In the genomic region with DNA sequence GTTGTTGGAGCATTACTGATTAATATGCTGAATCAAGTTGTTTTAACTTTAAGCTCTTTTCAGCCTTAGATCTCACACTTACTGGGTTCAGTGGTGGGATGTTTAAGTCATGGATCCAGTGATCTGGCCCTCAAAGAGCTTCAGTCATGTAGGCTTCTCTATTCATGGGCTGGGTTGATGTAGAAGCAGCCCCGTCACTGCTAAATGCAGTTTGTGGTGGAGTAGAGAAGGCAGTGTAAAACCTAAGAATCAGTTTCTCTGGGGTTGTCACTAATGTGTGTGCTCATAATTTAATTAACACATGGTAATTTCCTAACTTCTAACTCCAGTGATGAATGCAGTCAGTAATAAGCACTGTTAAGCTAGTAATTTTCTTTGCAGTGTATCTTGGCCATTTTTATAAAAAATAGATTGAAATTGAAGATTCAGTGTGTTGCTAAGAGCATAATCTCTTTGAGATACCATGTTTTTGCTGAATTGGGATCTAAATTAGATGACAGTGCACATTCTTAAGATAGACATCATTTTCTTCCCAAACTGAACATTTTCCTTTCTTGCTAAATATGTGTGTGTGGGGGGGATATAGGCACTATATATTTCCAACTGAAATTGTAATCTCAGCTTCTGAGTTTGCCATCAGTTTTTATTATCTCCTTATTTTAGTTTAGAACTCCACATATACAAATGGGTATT, we compare ENCODE assay signal across 1 cellular context.
TF ChIP-seq lines count a peak whose summit lies in the region.

No MANE protein-coding gene starts in this region.

TF ChIP-seq in IMR-90, 13 proteins besides CTCF, POLR2A, EP300 and RAD21:
- TF ChIP-seq CEBPB (IDR thresholded peaks at IDR 0.05; ENCODE audit: low read depth, low read length) (no peak), RCOR1 (IDR thresholded peaks at IDR 0.05; ENCODE audit: insufficient replicate concordance, low read length) (no peak), BHLHE40 (IDR thresholded peaks at IDR 0.05; ENCODE audit: low read depth, low read length) (no peak), SMC3 (IDR thresholded peaks at IDR 0.05; ENCODE audit: low read depth, low read length) (no peak), ELK1 (IDR thresholded peaks at IDR 0.05; ENCODE audit: borderline replicate concordance, low read depth, low read length) (no peak), NFE2L2 (IDR thresholded peaks at IDR 0.05; ENCODE audit: low read depth, low read length) (peak; percentile 64), MAFK (IDR thresholded peaks at IDR 0.05; ENCODE audit: low read depth, low read length) (peak; percentile 90), USF2 (IDR thresholded peaks at IDR 0.05; ENCODE audit: low read depth, low read length) (no peak), FOS (IDR thresholded peaks at IDR 0.05; ENCODE audit: low read depth, low read length) (no peak), MAZ (IDR thresholded peaks at IDR 0.05; ENCODE audit: borderline replicate concordance, low read depth, low read length) (no peak)
